ENCODE assay signal across 17 cellular contexts in genomic region chr22:50485221-50486131, GRCh38. TPM values are rescaled to one million over a fixed set of nuclear protein-coding genes. Genes with fewer than 3 reads are reported as not detected.
A peak's percentile ranks its signal among the peaks of the same experiment; 100 is the strongest.
DNase-seq lines count a peak whose midpoint lies in the region; ATAC-seq, FAIRE-seq and TF ChIP-seq lines count a peak whose summit lies in the region.
"Had no signal": no experiment of that assay in that cellular context is flagged by ENCODE, and none has a peak within 500 bp of the region (broad histone marks: within the 10 kb centered on the region; RNA-seq: fewer than 3 reads in every experiment).

No MANE protein-coding gene starts in this region.

- intact Hi-C loops in lower lobe of right lung (cut with DNase I) = no loop called here

- H3K27me3 ChIP-seq in lower lobe of right lung (ENCODE audit: low read depth) = peaks cover 52% of the 10 kb centered on the region

- WGBS in A549 (ENCODE audit: missing lambda C conversion rate) = 68% methylated on average over 29 of the region's 29 CpGs

- TF ChIP-seq RAD21 in A549 (conservative IDR thresholded peaks at IDR 0.05 in 1 of 2, IDR thresholded peaks at IDR 0.05 in 1 of 2) = no peak

- H3K4me1 ChIP-seq in A549 (peaks cover 24% of the 10 kb centered on the region; the same call in 2 of the 3 replicates), lower lobe of right lung (peaks cover 17% of the 10 kb centered on the region)
- H3K4me1 ChIP-seq: prostate gland had no signal

- H3K9me3 ChIP-seq in A549 = no peaks in the 10 kb centered on the region
- no peaks in the 10 kb centered on the region for H3K9me3 ChIP-seq in lower lobe of right lung
- H3K9me3 ChIP-seq: prostate gland had no signal

- TF ChIP-seq EP300 in A549 (IDR thresholded peaks at IDR 0.05) = no peak

- ATAC-seq in A549 (peak; percentile 10 to 12; a peak in 1 of 6 replicates), lower lobe of right lung (peak; percentile 27 to 32), GM21529 (IDR thresholded peaks at IDR 0.05; ENCODE audit: unreplicated experiment) (no peak), GM21367 (IDR thresholded peaks at IDR 0.05; ENCODE audit: unreplicated experiment) (no peak)
- no peak for ATAC-seq in effector memory CD8-positive, alpha-beta T cell (replicated peaks)
- ATAC-seq: stimulated activated naive B cell treated with anti-CD40 and anti-IgM and Interleukin-4, amounts not matched to agents 10 μg/mL and 1 μg/mL and 100 μg/mL, for 72 hours had no signal

- CTCF ChIA-PET in A549 (lab: Yijun Ruan, JAX) = interaction anchor here (1.0 to 1.1 kb wide), 2 partner anchors 40 to 47 kb away, joined by 3 to 6 read pairs; partner anchors contain the start of gene SCO2

- no peak overlapping the region for H3K4me3 ChIP-seq in A549
- no peak overlapping the region for H3K4me3 ChIP-seq in lower lobe of right lung
- H3K4me3 ChIP-seq: prostate gland had no signal

- 0 out of 6 replicates have a peak overlapping the region, but pooled peaks of 1 of the 2 experiments have one; percentile 39 for H3K27ac ChIP-seq in A549
- H3K27ac ChIP-seq in lower lobe of right lung = no peak overlapping the region
- H3K27ac ChIP-seq: prostate gland had no signal

- no peak overlapping the region for H3K27ac Mint-ChIP-seq in effector memory CD8-positive, alpha-beta T cell
- H3K27ac Mint-ChIP-seq: stimulated activated naive B cell treated with anti-CD40 and anti-IgM and Interleukin-4, amounts not matched to agents 10 μg/mL and 1 μg/mL and 100 μg/mL, for 72 hours had no signal

- peaks cover 0 to 2% of the 10 kb centered on the region in 2 donors for H3K4me1 Mint-ChIP-seq in effector memory CD8-positive, alpha-beta T cell (ENCODE audit: low read depth in 2 of 2)

- POLR2A ChIA-PET in A549 (lab: Yijun Ruan, JAX) = no interaction called here

- no peak overlapping the region for H3K4me2 ChIP-seq in A549

- no peak for TF ChIP-seq POLR2A in A549 (IDR thresholded peaks at IDR 0.05; ENCODE audit: low read length)

- no peaks in the 10 kb centered on the region for H3K9me3 Mint-ChIP-seq in effector memory CD8-positive, alpha-beta T cell
- H3K9me3 Mint-ChIP-seq: stimulated activated naive B cell treated with anti-CD40 and anti-IgM and Interleukin-4, amounts not matched to agents 10 μg/mL and 1 μg/mL and 100 μg/mL, for 72 hours had no signal

- no peak overlapping the region for H3K4me3 Mint-ChIP-seq in effector memory CD8-positive, alpha-beta T cell
- H3K4me3 Mint-ChIP-seq: stimulated activated naive B cell treated with anti-CD40 and anti-IgM and Interleukin-4, amounts not matched to agents 10 μg/mL and 1 μg/mL and 100 μg/mL, for 72 hours had no signal

- peaks cover 3% of the 10 kb centered on the region for H3K36me3 Mint-ChIP-seq in effector memory CD8-positive, alpha-beta T cell (ENCODE audit: insufficient read depth)
- H3K36me3 Mint-ChIP-seq: stimulated activated naive B cell treated with anti-CD40 and anti-IgM and Interleukin-4, amounts not matched to agents 10 μg/mL and 1 μg/mL and 100 μg/mL, for 72 hours had no signal

- FAIRE-seq in A549 (lab: Jason Lieb, UNC) = no peak

- peaks cover 6 to 23% of the 10 kb centered on the region in 2 donors for H3K27me3 Mint-ChIP-seq in effector memory CD8-positive, alpha-beta T cell

- DNase-seq in A549 (ENCODE audit: low read depth in 1 of 2, low spot score in 1 of 2) (no peak), DMS53 (lab: John Stamatoyannopoulos, UW) (peak; percentile 75), RPMI7951 (ENCODE audit: low read depth) (peak; percentile 34), lower lobe of right lung (peak; percentile 67), GM10266 (ENCODE audit: extremely low spot score) (no peak)
- DNase-seq in effector memory CD8-positive, alpha-beta T cell = no peak
- DNase-seq: activated CD4-positive, alpha-beta T cell treated with anti-CD3 and anti-CD28 coated beads, Interleukin-2, amount 50 U/mL, for 1 hour; activated effector memory CD4-positive, alpha-beta T cell treated with anti-CD3 and anti-CD28 coated beads, Interleukin-2, amount 50 U/mL, for 16 hours; GOT3; hippocampal formation; NCI-H1694 treated with DMSO at 0.1 percent for 48 hours; stimulated activated CD4-positive, alpha-beta T cell treated with anti-CD3 and anti-CD28 coated beads, Interleukin-1b, Interleukin-23, amount 100 ng/mL, for 48 hours; stimulated activated naive B cell treated with anti-CD40 and anti-IgM and Interleukin-4, amounts not matched to agents 10 μg/mL and 1 μg/mL and 100 μg/mL, for 72 hours had no signal

- TF ChIP-seq CTCF in A549 (IDR thresholded peaks at IDR 0.05) = no peak
- no peak for TF ChIP-seq CTCF in lower lobe of right lung (IDR thresholded peaks at IDR 0.05)
- TF ChIP-seq CTCF in GM10266 (IDR thresholded peaks at IDR 0.05; ENCODE audit: control insufficient read depth, insufficient read depth, low read depth, missing control alignments) = no peak

- H3K36me3 ChIP-seq in lower lobe of right lung = no peaks in the 10 kb centered on the region
- H3K36me3 ChIP-seq: prostate gland had no signal

TF ChIP-seq in A549, 52 proteins besides CTCF, POLR2A, EP300 and RAD21:
- TF ChIP-seq USF2 (IDR thresholded peaks at IDR 0.05) (peak; percentile 7; the same call in 1 of the 2 replicates), JUN (IDR thresholded peaks at IDR 0.05) (no peak)
TF ChIP-seq in A549: peak in this region for 1.

RNA-seq across cellular contexts. Expression of gene MIOX, which starts 1.2 kb away (rescaled TPM):
- 0.08 and 0.20 TPM in 2 replicates for polyA plus RNA-seq in A549 (2011; rRNA removed)
- 0.06 and 0.11 TPM in 2 replicates for polyA plus RNA-seq in A549 (2012; cell fraction: cytosol; rRNA removed)
- 0.39 and 1.00 TPM in 2 replicates for polyA plus RNA-seq in A549 (2012; cell fraction: nucleus; rRNA removed)
- not detected in 3 replicates for polyA plus RNA-seq in A549 (2017; fragmentation: RNase III; extraction: RNeasy Plus Mini Kit Qiagen cat#74134 plus additional on column Dnase treatment)
- polyA minus RNA-seq in A549 (2011; rRNA and poly(A)+ RNA removed) = not detected in 2 replicates
- total RNA-seq in RPMI7951 (2014; rRNA removed; shearing (Covaris generic)) = 0.12 TPM in 1 of 2 replicates, not detected in the other
- total RNA-seq in lower lobe of right lung = not detected
- total RNA-seq: cardiac septum, prostate gland had no signal

RNA-seq across cellular contexts. Expression of gene ADM2, which starts 4.1 kb away (rescaled TPM):
- polyA plus RNA-seq in A549 (2011; rRNA removed) (0.99 and 1.1 TPM in 2 replicates), A549 (2017; fragmentation: RNase III; extraction: RNeasy Plus Mini Kit Qiagen cat#74134 plus additional on column Dnase treatment) (0.46 to 0.62 TPM (median 0.50 TPM) in 3 replicates)
- polyA plus RNA-seq in A549 (2012; cell fraction: cytosol; rRNA removed) = 0.45 and 0.60 TPM in 2 replicates
- polyA plus RNA-seq in A549 (2012; cell fraction: nucleus; rRNA removed) = 0.83 and 1.4 TPM in 2 replicates
- polyA minus RNA-seq in A549 (2011; rRNA and poly(A)+ RNA removed) = 0.50 and 0.78 TPM in 2 replicates
- total RNA-seq in RPMI7951 (2014; rRNA removed; shearing (Covaris generic)) = 0.20 and 0.24 TPM in 2 replicates
- 1.5 TPM for total RNA-seq in lower lobe of right lung

RNA-seq across cellular contexts. Expression of gene SBF1, which starts 10.6 kb away (rescaled TPM):
- polyA plus RNA-seq in A549 (2011; rRNA removed) (9.6 and 12.7 TPM in 2 replicates), A549 (2017; fragmentation: RNase III; extraction: RNeasy Plus Mini Kit Qiagen cat#74134 plus additional on column Dnase treatment) (19.5 to 23.0 TPM (median 20.9 TPM) in 3 replicates)
- polyA plus RNA-seq in A549 (2012; cell fraction: cytosol; rRNA removed) = 17.0 and 26.7 TPM in 2 replicates
- 54.9 and 78.2 TPM in 2 replicates for polyA plus RNA-seq in A549 (2012; cell fraction: nucleus; rRNA removed)
- polyA minus RNA-seq in A549 (2011; rRNA and poly(A)+ RNA removed) = 18.6 and 29.0 TPM in 2 replicates
- 21.5 and 34.1 TPM in 2 replicates for total RNA-seq in RPMI7951 (2014; rRNA removed; shearing (Covaris generic))
- total RNA-seq in lower lobe of right lung = 59.0 TPM

RNA-seq across cellular contexts. Expression of gene LMF2, which starts 22.0 kb away (rescaled TPM):
- polyA plus RNA-seq in A549 (2011; rRNA removed) = 13.0 and 15.1 TPM in 2 replicates
- polyA plus RNA-seq in A549 (2012; cell fraction: cytosol; rRNA removed) = 32.8 and 51.2 TPM in 2 replicates
- polyA plus RNA-seq in A549 (2012; cell fraction: nucleus; rRNA removed) = 317 and 562 TPM in 2 replicates
- 31.8 to 34.2 TPM (median 32.5 TPM) in 3 replicates for polyA plus RNA-seq in A549 (2017; fragmentation: RNase III; extraction: RNeasy Plus Mini Kit Qiagen cat#74134 plus additional on column Dnase treatment)
- polyA minus RNA-seq in A549 (2011; rRNA and poly(A)+ RNA removed) = 11.6 and 15.9 TPM in 2 replicates
- total RNA-seq in RPMI7951 (2014; rRNA removed; shearing (Covaris generic)) = 20.5 and 24.9 TPM in 2 replicates
- 58.8 TPM for total RNA-seq in lower lobe of right lung

RNA-seq across cellular contexts. Expression of gene NCAPH2, which starts 22.5 kb away (rescaled TPM):
- polyA plus RNA-seq in A549 (2011; rRNA removed) (13.9 and 14.3 TPM in 2 replicates), A549 (2017; fragmentation: RNase III; extraction: RNeasy Plus Mini Kit Qiagen cat#74134 plus additional on column Dnase treatment) (27.7 to 29.4 TPM (median 29.1 TPM) in 3 replicates)
- 32.0 and 36.0 TPM in 2 replicates for polyA plus RNA-seq in A549 (2012; cell fraction: cytosol; rRNA removed)
- 80.2 and 89.5 TPM in 2 replicates for polyA plus RNA-seq in A549 (2012; cell fraction: nucleus; rRNA removed)
- 22.2 and 25.2 TPM in 2 replicates for polyA minus RNA-seq in A549 (2011; rRNA and poly(A)+ RNA removed)
- total RNA-seq in RPMI7951 (2014; rRNA removed; shearing (Covaris generic)) = 53.3 and 61.6 TPM in 2 replicates
- 46.1 TPM for total RNA-seq in lower lobe of right lung

Comparison
In these comparisons a context has a peak if more than half of its experiments do, and no peak if none do; other contexts are left out.
1. ATAC-seq: peak in A549 (2 of 2) and lower lobe of right lung (2 of 2); none in effector memory CD8-positive, alpha-beta T cell (single experiment), GM21529 (single experiment) and GM21367 (single experiment).
2. DNase-seq: peak in DMS53 (single experiment), RPMI7951 (single experiment) and lower lobe of right lung (single experiment); none in A549 (0 of 2), effector memory CD8-positive, alpha-beta T cell (0 of 3) and GM10266 (single experiment).